In the genomic region with DNA sequence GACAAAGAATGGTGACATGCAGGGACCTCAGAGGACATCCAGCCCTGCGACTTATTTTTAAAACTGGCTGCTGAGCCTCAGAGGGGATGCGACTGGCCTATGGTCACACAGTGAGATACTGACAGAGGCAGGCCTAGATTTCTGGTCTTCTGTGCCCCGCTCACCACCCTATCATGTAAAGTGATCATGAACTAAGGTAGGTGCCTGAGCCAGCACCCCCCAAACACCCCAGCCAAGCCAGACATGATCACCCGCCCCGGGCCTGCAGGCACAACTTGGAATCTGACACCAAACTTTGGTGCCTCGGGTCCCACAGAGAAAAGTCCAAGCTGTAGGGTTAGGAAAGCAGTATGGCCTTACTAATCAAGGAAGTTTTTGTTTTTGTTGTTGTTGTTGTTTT, we compare ENCODE assay signal across 23 cellular contexts. TPM values are rescaled to one million over a fixed set of nuclear protein-coding genes. Genes with fewer than 3 reads are reported as not detected.
DNase-seq lines count a peak whose midpoint lies in the region; ATAC-seq and TF ChIP-seq lines count a peak whose summit lies in the region.
"Had no signal": no experiment of that assay in that cellular context is flagged by ENCODE, and none has a peak within 500 bp of the region (broad histone marks: within the 10 kb centered on the region; RNA-seq: fewer than 3 reads in every experiment).

No MANE protein-coding gene starts in this region.

- H3K27ac ChIP-seq in left ventricle myocardium inferior (replicated peaks) (peak overlapping the region; percentile 58), colonic mucosa (no peak overlapping the region)
- H3K27ac ChIP-seq: BLaER1, SJSA1 had no signal

- H3K9me3 ChIP-seq in left ventricle myocardium inferior (replicated peaks): no peaks in the 10 kb centered on the region
- no peaks in the 10 kb centered on the region for H3K9me3 ChIP-seq in colonic mucosa
- H3K9me3 ChIP-seq: BLaER1, HAP-1, SJSA1 had no signal

- TF ChIP-seq CTCF in left ventricle myocardium inferior (IDR thresholded peaks at IDR 0.05; ENCODE audit: borderline replicate concordance) (no peak), colonic mucosa (IDR thresholded peaks at IDR 0.05) (no peak), osteocyte (IDR thresholded peaks at IDR 0.05) (no peak)

- ATAC-seq in Right ventricle myocardium superior (ENCODE audit: poor library complexity): no peak
- ATAC-seq: K562, PC-3, Right ventricle myocardium inferior had no signal

- H3K27me3 ChIP-seq in left ventricle myocardium inferior (ENCODE audit: low read depth) (no peaks in the 10 kb centered on the region), colonic mucosa (no peaks in the 10 kb centered on the region)
- H3K27me3 ChIP-seq: BLaER1, SJSA1 had no signal

- no peak overlapping the region for H3K9ac ChIP-seq in colonic mucosa (ENCODE audit: low read depth in 2 of 2, low read length in 2 of 2)
- H3K9ac ChIP-seq: BLaER1 had no signal

- no peaks in the 10 kb centered on the region for H3K36me3 Mint-ChIP-seq in osteocyte (ENCODE audit: unreplicated experiment)
- H3K36me3 Mint-ChIP-seq: CD4-positive, CD25-positive, alpha-beta regulatory T cell had no signal

- DNase-seq in left ventricle myocardium inferior (no peak), Right ventricle myocardium superior (no peak), colonic mucosa (peak; percentile 2), osteocyte (ENCODE audit: extremely low spot score, unreplicated experiment) (peak; percentile 70), NCI-H128 (lab: John Stamatoyannopoulos, UW; ENCODE audit: unreplicated experiment) (no peak), anterior cingulate cortex (lab: John Stamatoyannopoulos, UW) (no peak), pons (ENCODE audit: low spot score) (no peak)
- DNase-seq: CD4-positive, CD25-positive, alpha-beta regulatory T cell; Kasumi-1; NCI-H1092 treated with DMSO at 0.1 percent for 48 hours; NCI-H1436 treated with DMSO at 0.1 percent for 48 hours; NCI-H187 treated with DMSO at 0.1 percent for 48 hours; NCI-H446; NCI-H524 treated with DMSO at 0.1 percent for 48 hours; NCI-H774; PC-3 had no signal

- intact Hi-C loops in left ventricle myocardium inferior (cut with micrococcal nuclease) (no loop called here), Right ventricle myocardium superior (cut with DNase I) (no loop called here), colonic mucosa (cut with DNase I) (no loop called here)

- no peaks in the 10 kb centered on the region for H3K36me3 ChIP-seq in left ventricle myocardium inferior
- H3K36me3 ChIP-seq in colonic mucosa: no peaks in the 10 kb centered on the region
- H3K36me3 ChIP-seq: BLaER1, HAP-1, SJSA1 had no signal

- H3K4me3 ChIP-seq in left ventricle myocardium inferior (no peak overlapping the region), colonic mucosa (no peak overlapping the region)
- H3K4me3 ChIP-seq: BLaER1, HAP-1, K562, SJSA1 had no signal

- H3K27me3 Mint-ChIP-seq in osteocyte (ENCODE audit: unreplicated experiment): peaks cover 2% of the 10 kb centered on the region

- H3K27ac Mint-ChIP-seq in osteocyte (ENCODE audit: unreplicated experiment): no peak overlapping the region
- H3K27ac Mint-ChIP-seq: CD4-positive, CD25-positive, alpha-beta regulatory T cell had no signal

- H3K4me3 Mint-ChIP-seq in osteocyte (ENCODE audit: unreplicated experiment): no peak overlapping the region
- H3K4me3 Mint-ChIP-seq: CD4-positive, CD25-positive, alpha-beta regulatory T cell had no signal

- no peaks in the 10 kb centered on the region for H3K9me3 Mint-ChIP-seq in osteocyte (ENCODE audit: unreplicated experiment)

- peaks cover 42% of the 10 kb centered on the region for H3K4me1 ChIP-seq in left ventricle myocardium inferior
- H3K4me1 ChIP-seq in colonic mucosa: no peaks in the 10 kb centered on the region
- H3K4me1 ChIP-seq: HAP-1, SJSA1 had no signal

- H3K4me1 Mint-ChIP-seq in osteocyte (ENCODE audit: unreplicated experiment): no peaks in the 10 kb centered on the region
- H3K4me1 Mint-ChIP-seq: CD4-positive, CD25-positive, alpha-beta regulatory T cell had no signal

RNA-seq across cellular contexts. Expression of gene HHATL, which starts 33.9 kb away (rescaled TPM):
- 552 TPM for total RNA-seq in left ventricle myocardium inferior
- 486 TPM for total RNA-seq in Right ventricle myocardium superior
- total RNA-seq in colonic mucosa: 1 to 10 TPM in 1 of 2 donors, under 1 TPM in 1; 0.50 to 1.2 TPM
- not detected in 2 replicates for total RNA-seq in osteocyte
- total RNA-seq: CD4-positive, CD25-positive, alpha-beta regulatory T cell; K562; M059J; PC-3; RPMI7951; SJSA1 had no signal

RNA-seq across cellular contexts. Expression of gene CCDC13, which starts 36.5 kb away (rescaled TPM):
- total RNA-seq in left ventricle myocardium inferior (0.41 TPM), Right ventricle myocardium superior (0.24 TPM), colonic mucosa (1 to 10 TPM in 1 of 2 donors, under 1 TPM in 1; 0.93 to 5.3 TPM), osteocyte (0.30 TPM in 1 of 2 replicates, not detected in the other)

RNA-seq across cellular contexts. Expression of gene KLHL40, which starts 51.2 kb away (rescaled TPM):
- total RNA-seq in left ventricle myocardium inferior (0.22 TPM), Right ventricle myocardium superior (0.11 TPM), colonic mucosa (not detected), osteocyte (not detected in 2 replicates)
- total RNA-seq: CD4-positive, CD25-positive, alpha-beta regulatory T cell; K562; M059J; PC-3; Right ventricle myocardium inferior; RPMI7951; SJSA1 had no signal

Comparison
In these comparisons a context has a peak if more than half of its experiments do, and no peak if none do; other contexts are left out.
1. DNase-seq: peak in colonic mucosa (single experiment) and osteocyte (single experiment); none in left ventricle myocardium inferior (single experiment), Right ventricle myocardium superior (single experiment), NCI-H128 (single experiment), anterior cingulate cortex (0 of 58) and pons (single experiment).
2. RNA of gene HHATL, which starts 33.9 kb away (total RNA-seq): 552 TPM in left ventricle myocardium inferior (single experiment) and 486 TPM in Right ventricle myocardium superior (single experiment); 0.50 to 1.2 TPM in colonic mucosa and not detected in osteocyte; every median in the first group is over 100 times any median in the second.